ENCODE assay signal across 18 cellular contexts in the genomic region with DNA sequence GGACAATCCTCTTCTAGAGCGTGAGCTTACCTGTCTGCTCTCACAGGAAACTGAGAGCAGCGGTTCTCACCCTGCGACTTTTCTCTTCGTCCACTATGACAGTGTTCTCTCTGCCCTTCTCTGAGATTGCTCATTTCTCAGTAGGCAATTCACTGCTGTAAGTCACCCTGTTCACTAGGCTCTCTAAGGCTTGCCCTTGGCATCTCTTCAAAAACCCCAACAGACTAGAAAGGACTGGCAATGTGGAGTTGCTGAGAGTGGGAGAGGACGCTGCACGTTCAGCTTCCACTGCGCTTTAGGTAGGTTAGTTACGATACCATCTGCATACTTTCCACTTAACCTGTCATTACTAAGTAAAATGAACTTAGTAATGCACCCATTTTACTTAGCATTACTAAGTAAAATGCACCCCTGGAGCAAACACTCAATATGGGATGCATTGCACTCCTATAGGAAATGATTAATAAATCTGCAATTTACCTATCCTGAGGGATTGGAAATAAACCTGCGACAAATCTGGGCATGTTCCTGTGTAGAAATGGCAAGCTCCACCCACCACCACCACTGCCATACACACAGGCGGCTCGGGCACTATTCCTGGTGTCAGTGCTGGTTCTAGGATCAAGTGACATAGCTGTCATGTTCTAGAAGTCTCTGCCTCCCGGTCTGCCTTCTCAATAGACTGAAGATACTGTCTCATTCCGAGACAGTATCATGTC. TPM values are rescaled to one million over a fixed set of nuclear protein-coding genes. Genes with fewer than 3 reads are reported as not detected.
DNase-seq lines count a peak whose midpoint lies in the region; ATAC-seq, FAIRE-seq and TF ChIP-seq lines count a peak whose summit lies in the region.
"Had no signal": no experiment of that assay in that cellular context is flagged by ENCODE, and none has a peak within 500 bp of the region (broad histone marks: within the 10 kb centered on the region; RNA-seq: fewer than 3 reads in every experiment).

No MANE protein-coding gene starts in this region.

- no peaks in the 10 kb centered on the region for H3K4me1 ChIP-seq in CD4-positive, alpha-beta memory T cell (ENCODE audit: insufficient read depth, low read length)
- H3K4me1 ChIP-seq in RWPE2 (ENCODE audit: insufficient read depth, poor library complexity, severe bottlenecking) (peaks cover 17% of the 10 kb centered on the region), gastrocnemius medialis (peaks cover 10 to 19% of the 10 kb centered on the region in 2 donors)
- H3K4me1 ChIP-seq: HAP-1 had no signal

- no peaks in the 10 kb centered on the region for H3K27me3 Mint-ChIP-seq in CD4-positive, alpha-beta memory T cell
- peaks cover 0 to 2% (median 1%) of the 10 kb centered on the region in 3 donors for H3K27me3 Mint-ChIP-seq in immature natural killer cell (ENCODE audit: low read depth in 3 of 3)

- H3K27ac ChIP-seq in CD4-positive, alpha-beta memory T cell (ENCODE audit: low read depth, low read length) = no peak overlapping the region
- H3K27ac ChIP-seq in RWPE2 (ENCODE audit: poor library complexity, severe bottlenecking) (peak overlapping the region; percentile 75), epithelial cell of prostate (peak overlapping the region; percentile 83), gastrocnemius medialis (peak overlapping the region; percentile 72 to 85 (median 75))

- DNase-seq in CD4-positive, alpha-beta memory T cell = no peak
- no peak for DNase-seq in RWPE2 (ENCODE audit: low spot score)
- DNase-seq in epithelial cell of prostate (ENCODE audit: low read depth, low spot score) = no peak
- DNase-seq in gastrocnemius medialis = peak; percentile 77 to 87
- DNase-seq in GM19239 (ENCODE audit: insufficient read length, low spot score) = no peak
- DNase-seq in immature natural killer cell = no peak
- no peak for DNase-seq in NCI-H1930 (lab: John Stamatoyannopoulos, UW)
- DNase-seq: DND-41; NCI-H1105 treated with DMSO at 0.1 percent for 48 hours; NCI-H1694; NCI-H748 treated with DMSO at 0.1 percent for 48 hours; NK-92 treated with Interleukin-12 subunit alpha and Interleukin-12 subunit beta, amount 100 ng/mL, for 24 hours; SHP77; SK-N-SH had no signal

- H3K9me3 Mint-ChIP-seq in CD4-positive, alpha-beta memory T cell = peaks cover 0 to 18% (median 11%) of the 10 kb centered on the region in 8 donors
- H3K9me3 Mint-ChIP-seq in immature natural killer cell = peaks cover 0 to 13% (median 10%) of the 10 kb centered on the region in 6 donors

- intact Hi-C loops in CD4-positive, alpha-beta memory T cell (cut with micrococcal nuclease) = no loop called here
- intact Hi-C loops in gastrocnemius medialis (cut with DNase I; ENCODE audit: low total_unique reads) = no loop called here

- TF ChIP-seq CTCF in RWPE2 (IDR thresholded peaks at IDR 0.05; ENCODE audit: poor library complexity, severe bottlenecking) (no peak), gastrocnemius medialis (IDR thresholded peaks at IDR 0.05 in 4 of 5, conservative IDR thresholded peaks at IDR 0.05 in 1 of 5) (no peak)

- ATAC-seq in RWPE2 (ENCODE audit: low read depth) (peak; percentile 86), gastrocnemius medialis (peak; percentile 96 to 99)
- ATAC-seq: K562 had no signal

- POLR2A ChIA-PET in CD4-positive, alpha-beta memory T cell (lab: Charles Lee; ENCODE audit: partially characterized antibody) = interaction anchor here (1.0 kb wide), 1 partner anchor 18 kb away, joined by 3 read pairs; no protein-coding TSS in a partner anchor

- H3K36me3 Mint-ChIP-seq in CD4-positive, alpha-beta memory T cell = peaks cover 80 to 88% of the 10 kb centered on the region in 2 donors
- H3K36me3 Mint-ChIP-seq in immature natural killer cell = peaks cover 61 to 80% (median 62%) of the 10 kb centered on the region in 3 donors

- CTCF ChIA-PET in CD4-positive, alpha-beta memory T cell (lab: Charles Lee; ENCODE audit: partially characterized antibody) = interaction anchor here (1.1 kb wide), 1 partner anchor 47 kb away, joined by 4 read pairs; no protein-coding TSS in a partner anchor

- no peak for FAIRE-seq in GM19239 (lab: Jason Lieb, UNC)
- FAIRE-seq: K562, RCC 7860 had no signal

- peaks cover 13 to 25% (median 20%) of the 10 kb centered on the region in 4 donors for H3K4me1 Mint-ChIP-seq in CD4-positive, alpha-beta memory T cell
- no peaks in the 10 kb centered on the region for H3K4me1 Mint-ChIP-seq in immature natural killer cell

- in situ Hi-C loops in gastrocnemius medialis (cut with MboI; ENCODE audit: low sequenced_read_pairs in 4 of 4) = no loop called here

- H3K4me3 ChIP-seq in CD4-positive, alpha-beta memory T cell (ENCODE audit: low read length in 2 of 2) = no peak overlapping the region
- no peak overlapping the region for H3K4me3 ChIP-seq in RWPE2 (ENCODE audit: severe bottlenecking)
- H3K4me3 ChIP-seq in gastrocnemius medialis = no peak overlapping the region
- H3K4me3 ChIP-seq: BLaER1 treated with 17β-estradiol and CSF1 and Interleukin-3, amounts not matched to agents 10 nM and 100 nM; HAP-1; K562 had no signal

- no peaks in the 10 kb centered on the region for H3K27me3 ChIP-seq in CD4-positive, alpha-beta memory T cell (ENCODE audit: insufficient read depth, low read length)
- H3K27me3 ChIP-seq in RWPE2 (ENCODE audit: insufficient read depth, poor library complexity, severe bottlenecking) = no peaks in the 10 kb centered on the region
- no peaks in the 10 kb centered on the region for H3K27me3 ChIP-seq in gastrocnemius medialis
- H3K27me3 ChIP-seq: BLaER1 treated with 17β-estradiol and CSF1 and Interleukin-3, amounts not matched to agents 10 nM and 100 nM had no signal

- peak overlapping the region in 5 of 7 donors; percentile 35 to 71 (median 50) for H3K27ac Mint-ChIP-seq in CD4-positive, alpha-beta memory T cell
- peak overlapping the region in 2 of 6 donors; percentile 17 to 49 for H3K27ac Mint-ChIP-seq in immature natural killer cell

- H3K9me3 ChIP-seq in CD4-positive, alpha-beta memory T cell (ENCODE audit: control insufficient read depth in 1 of 2, low read length in 2 of 2) = peaks cover 3 to 6% of the 10 kb centered on the region in 2 donors
- H3K9me3 ChIP-seq in RWPE2 (ENCODE audit: severe bottlenecking) (peaks cover 7% of the 10 kb centered on the region), gastrocnemius medialis (peaks cover 0 to 4% (median 0%) of the 10 kb centered on the region in 3 donors)

- no peak overlapping the region for H3K4me3 Mint-ChIP-seq in CD4-positive, alpha-beta memory T cell
- no peak overlapping the region for H3K4me3 Mint-ChIP-seq in immature natural killer cell

- peaks cover 82% of the 10 kb centered on the region for H3K36me3 ChIP-seq in CD4-positive, alpha-beta memory T cell (ENCODE audit: insufficient read depth, low read length)
- H3K36me3 ChIP-seq in RWPE2 (ENCODE audit: low read depth) = peaks cover 89% of the 10 kb centered on the region
- H3K36me3 ChIP-seq in gastrocnemius medialis = peaks cover 0 to 63% of the 10 kb centered on the region in 2 donors

- TF ChIP-seq POLR2A in gastrocnemius medialis (IDR thresholded peaks at IDR 0.05) = no peak

RNA-seq across cellular contexts. Expression of a gene that starts 21.4 kb away (rescaled TPM):
- total RNA-seq in CD4-positive, alpha-beta memory T cell = 100 to 1,000 TPM; 104 to 108 TPM
- 10 to 100 TPM; 32.9 to 57.5 TPM for polyA plus RNA-seq in CD4-positive, alpha-beta memory T cell
- 10 to 100 TPM; 22.0 to 30.6 (median 27.0) TPM for total RNA-seq in gastrocnemius medialis
- polyA plus RNA-seq in immature natural killer cell = 10 to 100 TPM; 20.3 to 32.2 (median 22.6) TPM

RNA-seq across cellular contexts. Expression of a gene that starts 21.6 kb away (rescaled TPM):
- total RNA-seq in CD4-positive, alpha-beta memory T cell = 1 to 10 TPM; 7.2 to 8.2 TPM
- polyA plus RNA-seq in CD4-positive, alpha-beta memory T cell = 10 to 100 TPM; 22.1 to 30.7 TPM
- total RNA-seq in gastrocnemius medialis = 10 to 100 TPM; 11.6 to 16.8 (median 14.2) TPM
- polyA plus RNA-seq in immature natural killer cell = 10 to 100 TPM; 28.3 to 38.3 (median 31.5) TPM

RNA-seq across cellular contexts. Expression of a gene that starts 32.1 kb away (rescaled TPM):
- total RNA-seq in CD4-positive, alpha-beta memory T cell = 10 to 100 TPM; 69.3 to 69.7 TPM
- polyA plus RNA-seq in CD4-positive, alpha-beta memory T cell = 100 to 1,000 TPM in 1 of 2 donors, 10 to 100 TPM in 1; 83.8 to 143 TPM
- total RNA-seq in gastrocnemius medialis = 100 to 1,000 TPM in 1 of 4 donors, 10 to 100 TPM in 3; 68.2 to 128 (median 78.6) TPM
- polyA plus RNA-seq in immature natural killer cell = 100 to 1,000 TPM in 1 of 3 donors, 10 to 100 TPM in 2; 78.3 to 117 (median 87.5) TPM

RNA-seq across cellular contexts. Expression of a gene that starts 32.3 kb away (rescaled TPM):
- total RNA-seq in CD4-positive, alpha-beta memory T cell = 1 to 10 TPM; 7.5 to 9.3 TPM
- polyA plus RNA-seq in CD4-positive, alpha-beta memory T cell = 10 to 100 TPM; 17.4 to 17.5 TPM
- total RNA-seq in gastrocnemius medialis = 10 to 100 TPM; 16.2 to 49.4 (median 22.8) TPM
- polyA plus RNA-seq in immature natural killer cell = 10 to 100 TPM in 2 of 3 donors, 1 to 10 TPM in 1; 9.6 to 23.2 (median 12.4) TPM

Comparison
In these comparisons a context has a peak if more than half of its experiments do, and no peak if none do; other contexts are left out.
1. DNase-seq: peak in gastrocnemius medialis (2 of 2); none in CD4-positive, alpha-beta memory T cell (0 of 5), RWPE2 (single experiment), epithelial cell of prostate (single experiment), GM19239 (single experiment), immature natural killer cell (0 of 3) and NCI-H1930 (0 of 2).